8 cellular contexts compared by ENCODE assay signal in genomic region chr5:81268797-81269196, GRCh38. TPM values are rescaled to one million over a fixed set of nuclear protein-coding genes. Genes with fewer than 3 reads are reported as not detected.
DNase-seq lines count a peak whose midpoint lies in the region; ATAC-seq, FAIRE-seq and TF ChIP-seq lines count a peak whose summit lies in the region.

No MANE protein-coding gene starts in this region.

- BruUV-seq in endothelial cell of umbilical vein (replicated peaks; lab: Mats Ljungman, UMichigan): no TSS peak

- H3K4me1 ChIP-seq in DND-41 (ENCODE audit: insufficient read depth, low read length) (peaks cover 24% of the 10 kb centered on the region), endothelial cell of umbilical vein (ENCODE audit: control insufficient read depth, extremely low read depth, insufficient read depth, low read length) (no peaks in the 10 kb centered on the region)

- POLR2A ChIA-PET in endothelial cell of umbilical vein (lab: Charles Lee): interaction anchor here (0.7 kb wide), 1 partner anchor 601 kb away, joined by 4 read pairs; no protein-coding TSS in a partner anchor

- no peak overlapping the region for H3K4me2 ChIP-seq in DND-41 (ENCODE audit: insufficient read depth, low read length)
- no peak overlapping the region for H3K4me2 ChIP-seq in endothelial cell of umbilical vein (ENCODE audit: insufficient read depth, low read length)

- ATAC-seq in DND-41 (ENCODE audit: insufficient read depth, low read depth) (0 out of 3 replicates have a peak, but pooled peaks have one; percentile 29), HG02759 (IDR thresholded peaks at IDR 0.05; ENCODE audit: unreplicated experiment) (no peak)

- H3K9me1 ChIP-seq in endothelial cell of umbilical vein (replicated peaks; ENCODE audit: control insufficient read depth, extremely low read depth, insufficient read depth, low read length): no peaks in the 10 kb centered on the region

- H3K9ac ChIP-seq in DND-41 (ENCODE audit: low read depth, low read length): no peak overlapping the region
- no peak overlapping the region for H3K9ac ChIP-seq in endothelial cell of umbilical vein (replicated peaks; ENCODE audit: extremely low read depth, insufficient read depth, low read length)

- H3K9me3 ChIP-seq in DND-41 (ENCODE audit: insufficient read depth, low read length, severe bottlenecking): no peaks in the 10 kb centered on the region
- H3K9me3 ChIP-seq in endothelial cell of umbilical vein (replicated peaks; ENCODE audit: control insufficient read depth, insufficient read depth, low read length): no peaks in the 10 kb centered on the region

- peak; percentile 28 for FAIRE-seq in endothelial cell of umbilical vein (lab: Jason Lieb, UNC)

- H3K36me3 ChIP-seq in DND-41 (ENCODE audit: insufficient read depth, low read length): no peaks in the 10 kb centered on the region
- no peaks in the 10 kb centered on the region for H3K36me3 ChIP-seq in endothelial cell of umbilical vein (ENCODE audit: control insufficient read depth in 2 of 2, extremely low read depth in 1 of 2, insufficient read depth in 2 of 2, low read length in 2 of 2)

- no peak overlapping the region for H2AFZ ChIP-seq in DND-41 (ENCODE audit: low read depth, low read length)
- H2AFZ ChIP-seq in endothelial cell of umbilical vein (ENCODE audit: low read depth, low read length): no peak overlapping the region

- H4K20me1 ChIP-seq in DND-41 (ENCODE audit: insufficient read depth, low read length): no peaks in the 10 kb centered on the region
- no peaks in the 10 kb centered on the region for H4K20me1 ChIP-seq in endothelial cell of umbilical vein (replicated peaks; ENCODE audit: control insufficient read depth, extremely low read depth, insufficient read depth, low read length)

- TF ChIP-seq POLR2A in endothelial cell of umbilical vein (IDR thresholded peaks at IDR 0.05; ENCODE audit: low read depth, low read length): no peak

- H3K27ac ChIP-seq in DND-41 (ENCODE audit: low read length) (no peak overlapping the region), endothelial cell of umbilical vein (ENCODE audit: insufficient read depth, low read depth, low read length) (no peak overlapping the region)

- dilution Hi-C loops in endothelial cell of umbilical vein (cut with MboI; ENCODE audit: extremely low pct_ligation_motif_present, low sequenced_read_pairs): no loop called here

- TF ChIP-seq CTCF in DND-41 (IDR thresholded peaks at IDR 0.05; ENCODE audit: borderline replicate concordance, extremely low read depth, low read length, poor library complexity, severe bottlenecking): no peak
- no peak for TF ChIP-seq CTCF in endothelial cell of umbilical vein (IDR thresholded peaks at IDR 0.05; ENCODE audit: extremely low read depth in 1 of 2, insufficient read depth in 1 of 2, low read depth in 1 of 2, low read length in 2 of 2)

- DNase-seq in DND-41 (no peak), NCI-H226 (peak; percentile 83), endothelial cell of umbilical vein (ENCODE audit: low read depth, low spot score) (peak; percentile 60), pulmonary artery endothelial cell (ENCODE audit: low read depth, low spot score) (peak; percentile 27), COLO668 (lab: John Stamatoyannopoulos, UW; ENCODE audit: unreplicated experiment) (no peak), DMS 273 (lab: John Stamatoyannopoulos, UW; ENCODE audit: unreplicated experiment) (no peak)
- no peak for DNase-seq in effector CD4-positive, alpha-beta T cell

- CTCF ChIA-PET in endothelial cell of umbilical vein (lab: Charles Lee): interaction anchor here (1.1 kb wide), 1 partner anchor 67 kb away, joined by 3 read pairs; no protein-coding TSS in a partner anchor

- peaks cover 24% of the 10 kb centered on the region for H3K79me2 ChIP-seq in DND-41 (ENCODE audit: insufficient read depth, low read length)
- peaks cover 2% of the 10 kb centered on the region for H3K79me2 ChIP-seq in endothelial cell of umbilical vein (ENCODE audit: control insufficient read depth, insufficient read depth, low read length)

- intact Hi-C loops in endothelial cell of umbilical vein (cut with micrococcal nuclease): no loop called here

- H3K27me3 ChIP-seq in DND-41 (ENCODE audit: insufficient read depth, low read length, poor library complexity): no peaks in the 10 kb centered on the region
- no peaks in the 10 kb centered on the region for H3K27me3 ChIP-seq in endothelial cell of umbilical vein (ENCODE audit: control insufficient read depth in 2 of 2, insufficient read depth in 2 of 2, low read length in 2 of 2)

- H3K4me3 ChIP-seq in DND-41 (ENCODE audit: low read depth in 1 of 2, low read length in 2 of 2) (no peak overlapping the region), endothelial cell of umbilical vein (replicated peaks in 1 of 3; ENCODE audit: insufficient read depth in 1 of 3, low read depth in 1 of 3, low read length in 3 of 3) (no peak overlapping the region)

TF ChIP-seq in endothelial cell of umbilical vein, 7 proteins besides CTCF, POLR2A, EP300 and RAD21:
- TF ChIP-seq GATA2 (IDR thresholded peaks at IDR 0.05; ENCODE audit: insufficient read depth, insufficient read length, low read depth, low read length): no peak
- no peak for TF ChIP-seq EZH2 (IDR thresholded peaks at IDR 0.05; ENCODE audit: borderline replicate concordance, low read depth, low read length, severe bottlenecking)
- TF ChIP-seq JUN (IDR thresholded peaks at IDR 0.05; ENCODE audit: borderline replicate concordance, insufficient read depth, insufficient read length, low read depth): peak; percentile 23
- TF ChIP-seq FOS (IDR thresholded peaks at IDR 0.05; ENCODE audit: borderline replicate concordance, insufficient read depth, low read length): peak; percentile 53
- TF ChIP-seq POLR2AphosphoS5 (IDR thresholded peaks at IDR 0.05; ENCODE audit: insufficient read depth, low read depth, low read length): no peak
- no peak for TF ChIP-seq MYC (IDR thresholded peaks at IDR 0.05; ENCODE audit: low read depth, low read length)
- TF ChIP-seq, protein P1, sequence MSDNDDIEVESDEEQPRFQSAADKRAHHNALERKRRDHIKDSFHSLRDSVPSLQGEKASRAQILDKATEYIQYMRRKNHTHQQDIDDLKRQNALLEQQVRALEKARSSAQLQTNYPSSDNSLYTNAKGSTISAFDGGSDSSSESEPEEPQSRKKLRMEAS (IDR thresholded peaks at IDR 0.05; ENCODE audit: insufficient read depth, insufficient read length): no peak

RNA-seq across cellular contexts. Expression of gene ZCCHC9, which starts 32.6 kb away (rescaled TPM):
- total RNA-seq in endothelial cell of umbilical vein (22.2 and 23.9 TPM in 2 replicates), pulmonary artery endothelial cell (16.9 and 19.3 TPM in 2 replicates)
- 4.1 and 6.8 TPM in 2 replicates for polyA plus RNA-seq in endothelial cell of umbilical vein
- 9.6 and 10.4 TPM in 2 replicates for polyA plus RNA-seq in endothelial cell of umbilical vein (2011; cell fraction: cytosol; rRNA removed)
- 13.1 and 15.3 TPM in 2 replicates for polyA plus RNA-seq in endothelial cell of umbilical vein (2011; cell fraction: nucleus; rRNA removed)
- 13.2 and 15.4 TPM in 2 replicates for polyA plus RNA-seq in endothelial cell of umbilical vein (2012)
- 3.7 and 5.3 TPM in 2 replicates for polyA minus RNA-seq in endothelial cell of umbilical vein
- 3.9 TPM for polyA minus RNA-seq in endothelial cell of umbilical vein (2011; cell fraction: cytosol; rRNA and poly(A)+ RNA removed)
- polyA minus RNA-seq in endothelial cell of umbilical vein (2011; cell fraction: nucleus; rRNA and poly(A)+ RNA removed): 6.0 and 7.5 TPM in 2 replicates

RNA-seq across cellular contexts. Expression of gene CKMT2, which starts 35.7 kb away (rescaled TPM):
- total RNA-seq in endothelial cell of umbilical vein: not detected in 2 replicates
- not detected in 2 replicates for polyA plus RNA-seq in endothelial cell of umbilical vein
- polyA plus RNA-seq in endothelial cell of umbilical vein (2011; cell fraction: cytosol; rRNA removed): 0.08 TPM in 1 of 2 replicates, not detected in the other
- polyA plus RNA-seq in endothelial cell of umbilical vein (2011; cell fraction: nucleus; rRNA removed): not detected in 2 replicates
- not detected in 2 replicates for polyA plus RNA-seq in endothelial cell of umbilical vein (2012)
- polyA minus RNA-seq in endothelial cell of umbilical vein: not detected in 2 replicates
- polyA minus RNA-seq in endothelial cell of umbilical vein (2011; cell fraction: cytosol; rRNA and poly(A)+ RNA removed): not detected
- not detected in 2 replicates for polyA minus RNA-seq in endothelial cell of umbilical vein (2011; cell fraction: nucleus; rRNA and poly(A)+ RNA removed)
- total RNA-seq in pulmonary artery endothelial cell: 0.07 TPM in 1 of 2 replicates, not detected in the other

Comparison
In these comparisons a context has a peak if more than half of its experiments do, and no peak if none do; other contexts are left out.
1. DNase-seq: peak in NCI-H226 (single experiment), endothelial cell of umbilical vein (single experiment) and pulmonary artery endothelial cell (single experiment); none in DND-41 (single experiment), COLO668 (single experiment), DMS 273 (single experiment) and effector CD4-positive, alpha-beta T cell (single experiment).